11 cellular contexts compared by ENCODE assay signal in genomic region chr18:9184998-9185613, GRCh38. TPM values are rescaled to one million over a fixed set of nuclear protein-coding genes. Genes with fewer than 3 reads are reported as not detected.
DNase-seq lines count a peak whose midpoint lies in the region; ATAC-seq, FAIRE-seq and TF ChIP-seq lines count a peak whose summit lies in the region.
"Had no signal": no experiment of that assay in that cellular context is flagged by ENCODE, and none has a peak within 500 bp of the region (broad histone marks: within the 10 kb centered on the region; RNA-seq: fewer than 3 reads in every experiment).

No MANE protein-coding gene starts in this region.

- no peaks in the 10 kb centered on the region for H4K20me1 ChIP-seq in GM12878 (ENCODE audit: control insufficient read depth, insufficient read depth)

- POLR2A ChIA-PET in CD8-positive, alpha-beta T cell (lab: Charles Lee): interaction anchor here (0.9 kb wide), 1 partner anchor 32 kb away, joined by 3 read pairs; no protein-coding TSS in a partner anchor
- POLR2A ChIA-PET in GM12878 (lab: Charles Lee): interaction anchor here (0.9 kb wide), 1 partner anchor 43 kb away, joined by 3 read pairs; no protein-coding TSS in a partner anchor
- POLR2A ChIA-PET in naive thymus-derived CD4-positive, alpha-beta T cell (lab: Charles Lee): interaction anchor here (1.0 to 1.4 kb wide), 2 partner anchors 82 to 100 kb away, joined by 3 read pairs; no protein-coding TSS in a partner anchor

- no peak for TF ChIP-seq EP300 in GM12878 (IDR thresholded peaks at IDR 0.05; ENCODE audit: borderline replicate concordance in 1 of 2, control insufficient read depth in 1 of 2, low read depth in 2 of 2, low read length in 2 of 2)

- no peak overlapping the region for H3K4me3 ChIP-seq in CD8-positive, alpha-beta T cell (ENCODE audit: low read depth, low read length)
- H3K4me3 ChIP-seq in GM12878: peak overlapping the region; percentile 42
- H3K4me3 ChIP-seq in naive thymus-derived CD4-positive, alpha-beta T cell (ENCODE audit: low read length): peak overlapping the region; percentile 46

- H3K36me3 Mint-ChIP-seq in CD8-positive, alpha-beta T cell: peaks cover 69% of the 10 kb centered on the region
- peaks cover 0 to 62% (median 39%) of the 10 kb centered on the region in 5 donors for H3K36me3 Mint-ChIP-seq in naive thymus-derived CD4-positive, alpha-beta T cell

- no peaks in the 10 kb centered on the region for H3K9me3 ChIP-seq in CD8-positive, alpha-beta T cell (ENCODE audit: low read length)
- H3K9me3 ChIP-seq in GM12878 (replicated peaks; ENCODE audit: control insufficient read depth, insufficient read depth, low read length): peaks cover 2% of the 10 kb centered on the region
- no peaks in the 10 kb centered on the region for H3K9me3 ChIP-seq in naive thymus-derived CD4-positive, alpha-beta T cell (ENCODE audit: control insufficient read depth in 2 of 3, low read length in 3 of 3)

- CTCF ChIA-PET in CD8-positive, alpha-beta T cell (lab: Charles Lee): interaction anchor here (1.2 to 1.5 kb wide), 3 partner anchors 25 to 112 kb away, joined by 3 to 5 read pairs (median 4); no protein-coding TSS in a partner anchor
- CTCF ChIA-PET in GM12878 (lab: Yijun Ruan, JAX): no interaction called here
- CTCF ChIA-PET in naive thymus-derived CD4-positive, alpha-beta T cell (lab: Charles Lee): no interaction called here

- SMC1A ChIA-PET in GM12878 (lab: Charles Lee; ENCODE audit: uncharacterized antibody, unreplicated experiment): interaction anchor here (1.0 kb wide), 2 partner anchors 33 to 331 kb away, joined by 3 read pairs; no protein-coding TSS in a partner anchor

- H3K27me3 Mint-ChIP-seq in CD8-positive, alpha-beta T cell (ENCODE audit: low read depth): no peaks in the 10 kb centered on the region
- no peaks in the 10 kb centered on the region for H3K27me3 Mint-ChIP-seq in naive thymus-derived CD4-positive, alpha-beta T cell
- H3K27me3 Mint-ChIP-seq: brain had no signal

- H3K4me1 Mint-ChIP-seq in CD8-positive, alpha-beta T cell (ENCODE audit: low read depth): peaks cover 60% of the 10 kb centered on the region
- H3K4me1 Mint-ChIP-seq in naive thymus-derived CD4-positive, alpha-beta T cell: peaks cover 29 to 76% (median 68%) of the 10 kb centered on the region in 7 donors
- H3K4me1 Mint-ChIP-seq: brain had no signal

- FAIRE-seq in GM12878 (lab: Jason Lieb, UNC): no peak

- H3K4me1 ChIP-seq in CD8-positive, alpha-beta T cell (ENCODE audit: insufficient read depth, low read length): peaks cover 14% of the 10 kb centered on the region
- peaks cover 15% of the 10 kb centered on the region for H3K4me1 ChIP-seq in GM12878 (ENCODE audit: control insufficient read depth, insufficient read depth, low read length)
- peaks cover 12 to 15% of the 10 kb centered on the region in 2 donors for H3K4me1 ChIP-seq in naive thymus-derived CD4-positive, alpha-beta T cell (ENCODE audit: control insufficient read depth in 2 of 2, insufficient read depth in 2 of 2, low read length in 2 of 2)

- intact Hi-C loops in CD8-positive, alpha-beta T cell (cut with DNase I, micrococcal nuclease): no loop called here
- intact Hi-C loops in GM12878 (cut with micrococcal nuclease; ENCODE audit: unreplicated experiment): no loop called here
- intact Hi-C loops in naive thymus-derived CD4-positive, alpha-beta T cell (cut with micrococcal nuclease): no loop called here

- H3K9ac ChIP-seq in GM12878 (ENCODE audit: control insufficient read depth, insufficient read depth, low read length): peak overlapping the region; percentile 6; the same call in 1 of the 2 replicates
- H3K9ac ChIP-seq: parathyroid adenoma had no signal

- H2AFZ ChIP-seq in GM12878 (ENCODE audit: control insufficient read depth, low read depth, low read length): no peak overlapping the region; the same call in 1 of the 2 replicates
- H2AFZ ChIP-seq: parathyroid adenoma had no signal

- H3K9me3 Mint-ChIP-seq in CD8-positive, alpha-beta T cell: no peaks in the 10 kb centered on the region
- H3K9me3 Mint-ChIP-seq in naive thymus-derived CD4-positive, alpha-beta T cell: peaks cover 0 to 1% (median 0%) of the 10 kb centered on the region in 11 donors

- whole genome bisulfite sequencing in GM12878 (ENCODE audit: insufficient coverage, insufficient replicate concordance, low lambda C conversion rate, missing lambda C conversion rate): 73% methylated on average over 4 of the region's 4 CpGs

- H3K27me3 ChIP-seq in CD8-positive, alpha-beta T cell (ENCODE audit: insufficient read depth, low read length): no peaks in the 10 kb centered on the region
- no peaks in the 10 kb centered on the region for H3K27me3 ChIP-seq in GM12878 (replicated peaks in 1 of 2; ENCODE audit: control insufficient read depth in 2 of 2, insufficient read depth in 2 of 2, low read length in 1 of 2)
- H3K27me3 ChIP-seq in naive thymus-derived CD4-positive, alpha-beta T cell (ENCODE audit: control insufficient read depth in 2 of 2, insufficient read depth in 2 of 2, low read length in 2 of 2): no peaks in the 10 kb centered on the region

- ATAC-seq in CD8-positive, alpha-beta T cell: no peak
- ATAC-seq in GM18868 (IDR thresholded peaks at IDR 0.05; ENCODE audit: unreplicated experiment): peak; percentile 37
- peak; percentile 44 for ATAC-seq in GM12878
- ATAC-seq in naive thymus-derived CD4-positive, alpha-beta T cell: peak; percentile 46

- H3K27ac Mint-ChIP-seq in CD8-positive, alpha-beta T cell: peak overlapping the region; percentile 58
- peak overlapping the region; percentile 33 to 88 (median 76) for H3K27ac Mint-ChIP-seq in naive thymus-derived CD4-positive, alpha-beta T cell
- H3K27ac Mint-ChIP-seq: brain had no signal

- TF ChIP-seq RAD21 in GM12878 (IDR thresholded peaks at IDR 0.05; ENCODE audit: insufficient read depth, low read depth, low read length): no peak

- TSS peak; percentile 14 for BruUV-seq in GM12878 (replicated peaks; lab: Mats Ljungman, UMichigan)

- H3K27ac ChIP-seq in CD8-positive, alpha-beta T cell (ENCODE audit: low read depth, low read length): no peak overlapping the region
- peak overlapping the region; percentile 68 for H3K27ac ChIP-seq in GM12878 (ENCODE audit: control insufficient read depth, insufficient read depth)
- H3K27ac ChIP-seq in naive thymus-derived CD4-positive, alpha-beta T cell (ENCODE audit: low read depth, low read length): peak overlapping the region; percentile 50
- H3K27ac ChIP-seq: parathyroid adenoma had no signal

- TF ChIP-seq CTCF in CD8-positive, alpha-beta T cell (IDR thresholded peaks at IDR 0.05): no peak
- TF ChIP-seq CTCF in GM12878 (IDR thresholded peaks at IDR 0.05 in 2 of 3, conservative IDR thresholded peaks at IDR 0.05 in 1 of 3; ENCODE audit: control insufficient read depth in 2 of 3, extremely low read depth in 1 of 3, insufficient read depth in 1 of 3, low read depth in 3 of 3, low read length in 3 of 3): no peak

- RAD21 ChIA-PET in GM12878 (lab: Charles Lee; ENCODE audit: unreplicated experiment): interaction anchor here (0.7 to 1.5 kb wide), 2 partner anchors 13 to 111 kb away, joined by 3 read pairs; no protein-coding TSS in a partner anchor

- TF ChIP-seq POLR2A in GM12878 (IDR thresholded peaks at IDR 0.05; ENCODE audit: low read depth, low read length): no peak

- peak overlapping the region; percentile 79 for H3K4me2 ChIP-seq in GM12878 (ENCODE audit: control insufficient read depth, insufficient read depth)

- peak overlapping the region; percentile 57 for H3K4me3 Mint-ChIP-seq in CD8-positive, alpha-beta T cell
- H3K4me3 Mint-ChIP-seq in naive thymus-derived CD4-positive, alpha-beta T cell: peak overlapping the region; percentile 48 to 85 (median 72)

- in situ Hi-C loops in GM12878 (cut with MboI): no loop called here

- peaks cover 19% of the 10 kb centered on the region for H3K79me2 ChIP-seq in GM12878 (ENCODE audit: control insufficient read depth, insufficient read depth, low read length)

- peaks cover 4% of the 10 kb centered on the region for H3K36me3 ChIP-seq in CD8-positive, alpha-beta T cell (ENCODE audit: insufficient read depth, low read length)
- H3K36me3 ChIP-seq in GM12878 (ENCODE audit: control insufficient read depth in 2 of 2, insufficient read depth in 2 of 2, low read length in 1 of 2): peaks cover 2 to 30% of the 10 kb centered on the region in 2 experiments; a peak in 3 of 4 replicates
- peaks cover 0 to 11% (median 0%) of the 10 kb centered on the region in 3 experiments for H3K36me3 ChIP-seq in naive thymus-derived CD4-positive, alpha-beta T cell (ENCODE audit: control insufficient read depth in 2 of 3, insufficient read depth in 3 of 3, low read length in 3 of 3)

- DNase-seq in CD8-positive, alpha-beta T cell: no peak
- DNase-seq in GM12878 (ENCODE audit: low read depth, low spot score) (no peak), DMS153 (lab: John Stamatoyannopoulos, UW) (no peak), NCI-H1092 treated with DMSO at 0.1 percent for 48 hours (lab: John Stamatoyannopoulos, UW) (no peak), NCI-H2107 treated with DMSO at 0.1 percent for 48 hours (lab: John Stamatoyannopoulos, UW; ENCODE audit: unreplicated experiment) (no peak)
- peak in 1 of 9 donors; percentile 4 for DNase-seq in naive thymus-derived CD4-positive, alpha-beta T cell
- no peak for DNase-seq in stimulated activated naive CD4-positive, alpha-beta T cell treated with Interleukin-2 at 50 U/mL for 16 hours (lab: John Stamatoyannopoulos, UW)
- DNase-seq: NCI-H226 had no signal

TF ChIP-seq in GM12878, 131 proteins besides CTCF, POLR2A, EP300 and RAD21 (continues in another document):
- no peak for TF ChIP-seq CHD2 (IDR thresholded peaks at IDR 0.05; ENCODE audit: borderline replicate concordance, low read depth, low read length)
- TF ChIP-seq ZNF24 (IDR thresholded peaks at IDR 0.05): 0 out of 2 replicates have a peak, but pooled peaks have one; percentile 37

RNA-seq across cellular contexts. Expression of gene ANKRD12, which starts 48.5 kb away (rescaled TPM):
- total RNA-seq in CD8-positive, alpha-beta T cell: 100 to 1,000 TPM; 167 to 177 TPM
- total RNA-seq in GM12878 (2013; cell fraction: nucleolus; rRNA removed): 66.1 and 85.1 TPM in 2 replicates
- 18.6 and 22.1 TPM in 2 replicates for total RNA-seq in GM12878 (2014; rRNA removed)
- total RNA-seq in GM12878 (2014; rRNA removed; fragmentation: Illumina TruSeq; extraction: Trizol): 30.4 and 33.2 TPM in 2 replicates
- 30.6 and 34.4 TPM in 2 replicates for total RNA-seq in GM12878 (2021)
- 9.0 TPM for polyA plus RNA-seq in GM12878 (2011; ENCODE audit: low read depth)
- 11.5 and 18.3 TPM in 2 replicates for polyA plus RNA-seq in GM12878 (2011; rRNA removed)
- 2.4 and 3.1 TPM in 2 replicates for polyA plus RNA-seq in GM12878 (2011; cell fraction: cytosol; rRNA removed)
- 16.5 and 21.3 TPM in 2 replicates for polyA plus RNA-seq in GM12878 (2011; cell fraction: nucleus; rRNA removed)
- 20.4 and 26.0 TPM in 2 replicates for polyA plus RNA-seq in GM12878 (2012)
- polyA plus RNA-seq in GM12878 (2014; fragmentation: Illumina TruSeq; extraction: Trizol): 20.2 and 23.9 TPM in 2 replicates
- 10 to 100 TPM; 20.0 to 20.3 TPM for polyA plus RNA-seq in GM12878 (2014; fragmentation: Nextera tagmentation; extraction: Ambion mirVana)
- 5.9 and 7.3 TPM in 2 replicates for polyA plus RNA-seq in GM12878 (2014; rRNA removed)
- 10 to 100 TPM; 40.9 to 45.7 TPM for polyA plus RNA-seq in GM12878 (2016; fragmentation: Nextera tagmentation; extraction: Ambion mirVana)
- 36.3 and 78.0 TPM in 2 replicates for polyA minus RNA-seq in GM12878 (2011; rRNA and poly(A)+ RNA removed)
- 27.7 and 29.5 TPM in 2 replicates for polyA minus RNA-seq in GM12878 (2011; cell fraction: cytosol; rRNA and poly(A)+ RNA removed)
- polyA minus RNA-seq in GM12878 (2011; cell fraction: nucleus; rRNA and poly(A)+ RNA removed): 27.1 and 40.9 TPM in 2 replicates
- total RNA-seq in naive thymus-derived CD4-positive, alpha-beta T cell: 100 to 1,000 TPM in 4 of 5 experiments, 10 to 100 TPM in 1; 98.9 to 274 (median 204) TPM
- polyA plus RNA-seq in naive thymus-derived CD4-positive, alpha-beta T cell: 10 to 100 TPM; 48.7 to 90.0 TPM
